In the genomic region with DNA sequence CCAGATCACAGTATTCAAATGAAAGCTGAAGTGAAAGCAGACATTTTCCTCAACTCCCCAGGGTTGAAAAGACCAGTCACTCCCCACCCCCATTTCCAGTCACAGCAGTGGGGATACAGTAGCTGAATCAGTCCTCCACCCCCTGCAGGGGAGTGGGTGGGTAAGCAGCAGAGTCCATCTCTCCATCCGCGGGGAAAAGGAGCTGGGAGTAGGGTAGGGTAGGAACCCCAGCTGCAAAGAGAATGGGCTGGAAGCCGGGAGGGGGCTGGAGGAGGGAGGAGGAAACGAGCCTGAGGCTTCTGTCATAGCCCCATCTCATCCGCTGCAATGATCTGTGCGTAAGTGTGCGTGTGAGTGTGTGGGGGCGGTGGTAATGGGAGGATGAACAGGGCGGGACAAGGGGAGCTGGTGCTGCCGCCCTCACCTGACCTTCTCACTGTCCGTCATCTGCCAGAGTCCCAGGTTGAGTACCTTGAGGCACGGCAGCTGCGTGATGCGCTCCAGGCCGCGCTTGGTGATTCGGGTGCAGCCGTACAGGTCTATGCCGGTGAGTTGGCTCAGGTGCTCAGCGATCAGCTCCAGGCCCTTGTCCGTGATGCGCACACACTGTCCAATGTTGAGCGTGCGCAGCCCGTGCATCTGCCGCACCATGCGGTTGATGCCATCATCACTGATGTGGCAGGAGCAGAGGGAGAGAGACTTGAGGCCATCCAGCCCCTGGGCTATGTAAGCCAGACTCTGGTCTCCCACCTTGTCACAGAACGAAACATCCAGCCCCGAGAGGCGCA, we compare ENCODE assay signal across 8 cellular contexts. TPM values are rescaled to one million over a fixed set of nuclear protein-coding genes. Genes with fewer than 3 reads are reported as not detected.
DNase-seq lines count a peak whose midpoint lies in the region; ATAC-seq and TF ChIP-seq lines count a peak whose summit lies in the region.

No MANE protein-coding gene starts in this region.

- H3K4me3 ChIP-seq in right atrium auricular region (peak overlapping the region; percentile 87 to 88), retinal pigment epithelial cell (ENCODE audit: low read length) (peak overlapping the region; percentile 64)

- peak; percentile 59 for DNase-seq in COR-L47 (lab: John Stamatoyannopoulos, UW)
- peak; percentile 25 for DNase-seq in activated naive CD8-positive, alpha-beta T cell treated with anti-CD3 and anti-CD28 coated beads, Interleukin-2, amount 50 U/mL, for 16 hours (ENCODE audit: low read depth, low spot score)
- no peak for DNase-seq in right atrium auricular region (ENCODE audit: low spot score)
- no peak for DNase-seq in retinal pigment epithelial cell (ENCODE audit: low read depth)

- H3K9me3 ChIP-seq in right atrium auricular region: no peaks in the 10 kb centered on the region

- no peaks in the 10 kb centered on the region for H3K27me3 ChIP-seq in right atrium auricular region

- peak; percentile 28 for ATAC-seq in HG03103 (IDR thresholded peaks at IDR 0.05; ENCODE audit: low read depth, unreplicated experiment)
- ATAC-seq in SK-N-SH treated with all-trans-retinoic acid at 6 μM for 48 hours: peak; percentile 57
- no peak for ATAC-seq in GM19455 (IDR thresholded peaks at IDR 0.05; ENCODE audit: unreplicated experiment)
- no peak for ATAC-seq in HG03442 (IDR thresholded peaks at IDR 0.05; ENCODE audit: unreplicated experiment)

- TF ChIP-seq CTCF in right atrium auricular region (IDR thresholded peaks at IDR 0.05) (no peak), retinal pigment epithelial cell (conservative IDR thresholded peaks at IDR 0.05; ENCODE audit: low read depth, low read length) (peak; percentile 28)

- H3K27ac ChIP-seq in right atrium auricular region: peak overlapping the region; percentile 81 to 94

- no peaks in the 10 kb centered on the region for H3K36me3 ChIP-seq in right atrium auricular region

- peaks cover 0 to 63% of the 10 kb centered on the region in 2 donors for H3K4me1 ChIP-seq in right atrium auricular region

TF ChIP-seq in SK-N-SH treated with all-trans-retinoic acid at 6 μM for 48 hours, 23 proteins besides CTCF, POLR2A, EP300 and RAD21:
- TF ChIP-seq SNAI2 (CRISPR knock-in tag; IDR thresholded peaks at IDR 0.05): no peak
- TF ChIP-seq TCF4 (CRISPR knock-in tag; IDR thresholded peaks at IDR 0.05; ENCODE audit: borderline replicate concordance): no peak
- no peak for TF ChIP-seq BACH2 (CRISPR knock-in tag; IDR thresholded peaks at IDR 0.05; ENCODE audit: borderline replicate concordance)
- TF ChIP-seq, protein P1, sequence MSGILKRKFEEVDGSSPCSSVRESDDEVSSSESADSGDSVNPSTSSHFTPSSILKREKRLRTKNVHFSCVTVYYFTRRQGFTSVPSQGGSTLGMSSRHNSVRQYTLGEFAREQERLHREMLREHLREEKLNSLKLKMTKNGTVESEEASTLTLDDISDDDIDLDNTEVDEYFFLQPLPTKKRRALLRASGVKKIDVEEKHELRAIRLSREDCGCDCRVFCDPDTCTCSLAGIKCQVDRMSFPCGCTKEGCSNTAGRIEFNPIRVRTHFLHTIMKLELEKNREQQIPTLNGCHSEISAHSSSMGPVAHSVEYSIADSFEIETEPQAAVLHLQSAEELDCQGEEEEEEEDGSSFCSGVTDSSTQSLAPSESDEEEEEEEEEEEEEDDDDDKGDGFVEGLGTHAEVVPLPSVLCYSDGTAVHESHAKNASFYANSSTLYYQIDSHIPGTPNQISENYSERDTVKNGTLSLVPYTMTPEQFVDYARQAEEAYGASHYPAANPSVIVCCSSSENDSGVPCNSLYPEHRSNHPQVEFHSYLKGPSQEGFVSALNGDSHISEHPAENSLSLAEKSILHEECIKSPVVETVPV (CRISPR knock-in tag; IDR thresholded peaks at IDR 0.05): no peak
- no peak for TF ChIP-seq ARNTL (CRISPR knock-in tag; IDR thresholded peaks at IDR 0.05; ENCODE audit: borderline replicate concordance, low read depth)
- TF ChIP-seq RARB (CRISPR knock-in tag; IDR thresholded peaks at IDR 0.05): no peak
- TF ChIP-seq OSR1 (CRISPR knock-in tag; IDR thresholded peaks at IDR 0.05): no peak
- TF ChIP-seq ZNF8 (CRISPR knock-in tag; IDR thresholded peaks at IDR 0.05): no peak
- TF ChIP-seq ZFP3 (CRISPR knock-in tag; IDR thresholded peaks at IDR 0.05): no peak
- no peak for TF ChIP-seq ZNF565 (CRISPR knock-in tag; conservative IDR thresholded peaks at IDR 0.05; ENCODE audit: low read depth)

RNA-seq across cellular contexts. Expression of a gene that starts 1.7 kb away (rescaled TPM):
- 10 to 100 TPM in 1 of 2 donors, 1 to 10 TPM in 1; 6.3 to 11.3 TPM for total RNA-seq in right atrium auricular region

RNA-seq across cellular contexts. Expression of a gene that starts 36.4 kb away (rescaled TPM):
- 1 to 10 TPM; 1.5 to 3.0 TPM for total RNA-seq in right atrium auricular region

Comparison
In these comparisons a context has a peak if more than half of its experiments do, and no peak if none do; other contexts are left out.
1. DNase-seq: peak in COR-L47 (single experiment) and activated naive CD8-positive, alpha-beta T cell treated with anti-CD3 and anti-CD28 coated beads, Interleukin-2, amount 50 U/mL, for 16 hours (single experiment); none in right atrium auricular region (single experiment) and retinal pigment epithelial cell (single experiment).
2. ATAC-seq: peak in HG03103 (single experiment) and SK-N-SH treated with all-trans-retinoic acid at 6 μM for 48 hours (single experiment); none in GM19455 (single experiment) and HG03442 (single experiment).